ENCODE assay signal across 1 cellular context in the genomic region with DNA sequence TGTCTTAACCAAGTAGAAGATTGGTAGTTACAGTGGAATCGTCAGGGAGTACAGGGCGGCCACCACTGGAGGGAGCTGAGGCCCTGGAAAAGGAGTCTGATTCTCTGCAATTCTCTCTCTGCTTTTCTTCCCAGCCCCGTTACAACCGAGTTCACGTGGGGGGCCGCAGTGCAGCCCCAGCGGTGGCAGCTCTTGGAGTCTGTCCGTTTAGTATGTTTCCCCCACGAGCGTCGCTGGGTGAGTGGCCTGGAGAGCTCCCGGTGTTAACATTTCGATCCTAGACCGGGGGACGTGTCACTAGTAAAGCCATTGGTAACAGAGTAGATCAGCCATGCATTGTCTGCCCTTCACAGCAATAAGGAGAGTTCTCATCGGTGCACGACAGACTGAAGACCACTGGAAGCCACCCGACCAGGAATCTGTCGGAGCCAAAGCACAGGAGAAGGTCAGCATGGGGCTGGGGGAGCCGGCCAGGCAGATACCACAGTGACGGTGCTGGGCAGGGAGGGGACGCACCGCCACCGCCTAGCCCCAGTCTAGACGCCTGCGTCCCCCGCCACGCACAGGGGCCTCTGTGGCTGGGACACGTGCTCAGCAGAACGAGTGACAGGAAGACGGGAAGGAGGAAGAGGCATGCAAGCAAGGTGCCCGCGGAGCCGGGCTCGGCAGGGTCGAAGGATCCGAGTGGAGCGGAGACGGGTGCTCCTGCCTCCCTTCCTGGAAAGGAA.
TF ChIP-seq lines count a peak whose summit lies in the region.

No MANE protein-coding gene starts in this region.

TF ChIP-seq in HepG2, 621 proteins besides CTCF, POLR2A, EP300 and RAD21 (continued from another document and continues in another):
- no peak for TF ChIP-seq CEBPB (IDR thresholded peaks at IDR 0.05; ENCODE audit: borderline replicate concordance, low read depth, low read length)
- no peak for TF ChIP-seq THYN1 (CRISPR knock-in tag; IDR thresholded peaks at IDR 0.05; ENCODE audit: borderline replicate concordance, low read depth)
- TF ChIP-seq ATF1 (CRISPR knock-in tag; IDR thresholded peaks at IDR 0.05), result no peak
- TF ChIP-seq JARID2 (CRISPR knock-in tag; IDR thresholded peaks at IDR 0.05; ENCODE audit: insufficient replicate concordance), result no peak
- TF ChIP-seq ZNF660 (CRISPR knock-in tag; IDR thresholded peaks at IDR 0.05; ENCODE audit: borderline replicate concordance, low read depth), result no peak
- TF ChIP-seq MTERF4 (CRISPR knock-in tag; IDR thresholded peaks at IDR 0.05), result no peak
- TF ChIP-seq, protein P1, sequence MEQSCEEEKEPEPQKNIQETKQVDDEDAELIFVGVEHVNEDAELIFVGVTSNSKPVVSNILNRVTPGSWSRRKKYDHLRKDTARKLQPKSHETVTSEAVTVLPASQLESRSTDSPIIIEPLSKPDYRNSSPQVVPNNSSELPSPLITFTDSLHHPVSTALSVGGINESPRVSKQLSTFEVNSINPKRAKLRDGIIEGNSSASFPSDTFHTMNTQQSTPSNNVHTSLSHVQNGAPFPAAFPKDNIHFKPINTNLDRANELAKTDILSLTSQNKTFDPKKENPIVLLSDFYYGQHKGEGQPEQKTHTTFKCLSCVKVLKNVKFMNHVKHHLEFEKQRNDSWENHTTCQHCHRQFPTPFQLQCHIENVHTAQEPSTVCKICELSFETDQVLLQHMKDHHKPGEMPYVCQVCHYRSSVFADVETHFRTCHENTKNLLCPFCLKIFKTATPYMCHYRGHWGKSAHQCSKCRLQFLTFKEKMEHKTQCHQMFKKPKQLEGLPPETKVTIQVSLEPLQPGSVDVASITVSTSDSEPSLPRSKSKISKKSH (CRISPR knock-in tag; IDR thresholded peaks at IDR 0.05; ENCODE audit: borderline replicate concordance), result no peak
- TF ChIP-seq BCL6 (CRISPR knock-in tag; IDR thresholded peaks at IDR 0.05), result no peak
- TF ChIP-seq ZNF431 (CRISPR knock-in tag; IDR thresholded peaks at IDR 0.05; ENCODE audit: borderline replicate concordance, low read depth), result no peak
- TF ChIP-seq MYNN (CRISPR knock-in tag; IDR thresholded peaks at IDR 0.05; ENCODE audit: low read depth), result no peak
- no peak for TF ChIP-seq ZNF331 (CRISPR knock-in tag; IDR thresholded peaks at IDR 0.05)
- no peak for TF ChIP-seq ZNF775 (CRISPR knock-in tag; IDR thresholded peaks at IDR 0.05; ENCODE audit: borderline replicate concordance)
- no peak for TF ChIP-seq MIER2 (CRISPR knock-in tag; IDR thresholded peaks at IDR 0.05)
- TF ChIP-seq, protein P2, sequence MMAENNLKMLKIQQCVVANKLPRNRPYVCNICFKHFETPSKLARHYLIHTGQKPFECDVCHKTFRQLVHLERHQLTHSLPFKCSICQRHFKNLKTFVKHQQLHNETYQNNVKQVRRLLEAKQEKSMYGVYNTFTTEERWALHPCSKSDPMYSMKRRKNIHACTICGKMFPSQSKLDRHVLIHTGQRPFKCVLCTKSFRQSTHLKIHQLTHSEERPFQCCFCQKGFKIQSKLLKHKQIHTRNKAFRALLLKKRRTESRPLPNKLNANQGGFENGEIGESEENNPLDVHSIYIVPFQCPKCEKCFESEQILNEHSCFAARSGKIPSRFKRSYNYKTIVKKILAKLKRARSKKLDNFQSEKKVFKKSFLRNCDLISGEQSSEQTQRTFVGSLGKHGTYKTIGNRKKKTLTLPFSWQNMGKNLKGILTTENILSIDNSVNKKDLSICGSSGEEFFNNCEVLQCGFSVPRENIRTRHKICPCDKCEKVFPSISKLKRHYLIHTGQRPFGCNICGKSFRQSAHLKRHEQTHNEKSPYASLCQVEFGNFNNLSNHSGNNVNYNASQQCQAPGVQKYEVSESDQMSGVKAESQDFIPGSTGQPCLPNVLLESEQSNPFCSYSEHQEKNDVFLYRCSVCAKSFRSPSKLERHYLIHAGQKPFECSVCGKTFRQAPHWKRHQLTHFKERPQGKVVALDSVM (CRISPR knock-in tag; IDR thresholded peaks at IDR 0.05), result no peak
- no peak for TF ChIP-seq ZNF792 (CRISPR knock-in tag; IDR thresholded peaks at IDR 0.05)
- TF ChIP-seq, protein P3, sequence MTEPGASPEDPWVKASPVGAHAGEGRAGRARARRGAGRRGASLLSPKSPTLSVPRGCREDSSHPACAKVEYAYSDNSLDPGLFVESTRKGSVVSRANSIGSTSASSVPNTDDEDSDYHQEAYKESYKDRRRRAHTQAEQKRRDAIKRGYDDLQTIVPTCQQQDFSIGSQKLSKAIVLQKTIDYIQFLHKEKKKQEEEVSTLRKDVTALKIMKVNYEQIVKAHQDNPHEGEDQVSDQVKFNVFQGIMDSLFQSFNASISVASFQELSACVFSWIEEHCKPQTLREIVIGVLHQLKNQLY (CRISPR knock-in tag; IDR thresholded peaks at IDR 0.05), result no peak
- no peak for TF ChIP-seq ZSCAN25 (CRISPR knock-in tag; IDR thresholded peaks at IDR 0.05)
- TF ChIP-seq KLF11 (CRISPR knock-in tag; IDR thresholded peaks at IDR 0.05), result no peak
- TF ChIP-seq HNF4A (CRISPR knock-in tag; IDR thresholded peaks at IDR 0.05), result no peak
- TF ChIP-seq KMT2A (CRISPR knock-in tag; IDR thresholded peaks at IDR 0.05), result no peak
- no peak for TF ChIP-seq ZNF138 (CRISPR knock-in tag; IDR thresholded peaks at IDR 0.05; ENCODE audit: low read depth)
- TF ChIP-seq RARA (CRISPR knock-in tag; IDR thresholded peaks at IDR 0.05), result 0 out of 2 replicates have a peak, but pooled peaks have one; percentile 4
- no peak for TF ChIP-seq EHMT2 (IDR thresholded peaks at IDR 0.05; ENCODE audit: borderline replicate concordance, low read depth, low read length)
- TF ChIP-seq ZNF530 (CRISPR knock-in tag; IDR thresholded peaks at IDR 0.05; ENCODE audit: low read depth), result no peak
- no peak for TF ChIP-seq TP53 (CRISPR knock-in tag; conservative IDR thresholded peaks at IDR 0.05)
- TF ChIP-seq ZNF691 (CRISPR knock-in tag; IDR thresholded peaks at IDR 0.05; ENCODE audit: borderline replicate concordance, low read depth), result no peak
- no peak for TF ChIP-seq ZFY (CRISPR knock-in tag; IDR thresholded peaks at IDR 0.05)
- TF ChIP-seq, protein P4, sequence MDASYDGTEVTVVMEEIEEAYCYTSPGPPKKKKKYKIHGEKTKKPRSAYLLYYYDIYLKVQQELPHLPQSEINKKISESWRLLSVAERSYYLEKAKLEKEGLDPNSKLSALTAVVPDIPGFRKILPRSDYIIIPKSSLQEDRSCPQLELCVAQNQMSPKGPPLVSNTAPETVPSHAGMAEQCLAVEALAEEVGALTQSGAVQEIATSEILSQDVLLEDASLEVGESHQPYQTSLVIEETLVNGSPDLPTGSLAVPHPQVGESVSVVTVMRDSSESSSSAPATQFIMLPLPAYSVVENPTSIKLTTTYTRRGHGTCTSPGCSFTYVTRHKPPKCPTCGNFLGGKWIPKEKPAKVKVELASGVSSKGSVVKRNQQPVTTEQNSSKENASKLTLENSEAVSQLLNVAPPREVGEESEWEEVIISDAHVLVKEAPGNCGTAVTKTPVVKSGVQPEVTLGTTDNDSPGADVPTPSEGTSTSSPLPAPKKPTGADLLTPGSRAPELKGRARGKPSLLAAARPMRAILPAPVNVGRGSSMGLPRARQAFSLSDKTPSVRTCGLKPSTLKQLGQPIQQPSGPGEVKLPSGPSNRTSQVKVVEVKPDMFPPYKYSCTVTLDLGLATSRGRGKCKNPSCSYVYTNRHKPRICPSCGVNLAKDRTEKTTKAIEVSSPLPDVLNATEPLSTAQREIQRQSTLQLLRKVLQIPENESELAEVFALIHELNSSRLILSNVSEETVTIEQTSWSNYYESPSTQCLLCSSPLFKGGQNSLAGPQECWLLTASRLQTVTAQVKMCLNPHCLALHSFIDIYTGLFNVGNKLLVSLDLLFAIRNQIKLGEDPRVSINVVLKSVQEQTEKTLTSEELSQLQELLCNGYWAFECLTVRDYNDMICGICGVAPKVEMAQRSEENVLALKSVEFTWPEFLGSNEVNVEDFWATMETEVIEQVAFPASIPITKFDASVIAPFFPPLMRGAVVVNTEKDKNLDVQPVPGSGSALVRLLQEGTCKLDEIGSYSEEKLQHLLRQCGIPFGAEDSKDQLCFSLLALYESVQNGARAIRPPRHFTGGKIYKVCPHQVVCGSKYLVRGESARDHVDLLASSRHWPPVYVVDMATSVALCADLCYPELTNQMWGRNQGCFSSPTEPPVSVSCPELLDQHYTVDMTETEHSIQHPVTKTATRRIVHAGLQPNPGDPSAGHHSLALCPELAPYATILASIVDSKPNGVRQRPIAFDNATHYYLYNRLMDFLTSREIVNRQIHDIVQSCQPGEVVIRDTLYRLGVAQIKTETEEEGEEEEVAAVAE (CRISPR knock-in tag; IDR thresholded peaks at IDR 0.05; ENCODE audit: borderline replicate concordance), result no peak
- no peak for TF ChIP-seq KAT2B (IDR thresholded peaks at IDR 0.05; ENCODE audit: borderline replicate concordance, low read depth, low read length)
- no peak for TF ChIP-seq ZNF205 (CRISPR knock-in tag; IDR thresholded peaks at IDR 0.05)
- TF ChIP-seq JUND (CRISPR knock-in tag; IDR thresholded peaks at IDR 0.05), result no peak
- TF ChIP-seq ZBTB49 (CRISPR knock-in tag; IDR thresholded peaks at IDR 0.05; ENCODE audit: borderline replicate concordance), result no peak
- no peak for TF ChIP-seq ZNF549 (CRISPR knock-in tag; IDR thresholded peaks at IDR 0.05)
- TF ChIP-seq, protein P5, sequence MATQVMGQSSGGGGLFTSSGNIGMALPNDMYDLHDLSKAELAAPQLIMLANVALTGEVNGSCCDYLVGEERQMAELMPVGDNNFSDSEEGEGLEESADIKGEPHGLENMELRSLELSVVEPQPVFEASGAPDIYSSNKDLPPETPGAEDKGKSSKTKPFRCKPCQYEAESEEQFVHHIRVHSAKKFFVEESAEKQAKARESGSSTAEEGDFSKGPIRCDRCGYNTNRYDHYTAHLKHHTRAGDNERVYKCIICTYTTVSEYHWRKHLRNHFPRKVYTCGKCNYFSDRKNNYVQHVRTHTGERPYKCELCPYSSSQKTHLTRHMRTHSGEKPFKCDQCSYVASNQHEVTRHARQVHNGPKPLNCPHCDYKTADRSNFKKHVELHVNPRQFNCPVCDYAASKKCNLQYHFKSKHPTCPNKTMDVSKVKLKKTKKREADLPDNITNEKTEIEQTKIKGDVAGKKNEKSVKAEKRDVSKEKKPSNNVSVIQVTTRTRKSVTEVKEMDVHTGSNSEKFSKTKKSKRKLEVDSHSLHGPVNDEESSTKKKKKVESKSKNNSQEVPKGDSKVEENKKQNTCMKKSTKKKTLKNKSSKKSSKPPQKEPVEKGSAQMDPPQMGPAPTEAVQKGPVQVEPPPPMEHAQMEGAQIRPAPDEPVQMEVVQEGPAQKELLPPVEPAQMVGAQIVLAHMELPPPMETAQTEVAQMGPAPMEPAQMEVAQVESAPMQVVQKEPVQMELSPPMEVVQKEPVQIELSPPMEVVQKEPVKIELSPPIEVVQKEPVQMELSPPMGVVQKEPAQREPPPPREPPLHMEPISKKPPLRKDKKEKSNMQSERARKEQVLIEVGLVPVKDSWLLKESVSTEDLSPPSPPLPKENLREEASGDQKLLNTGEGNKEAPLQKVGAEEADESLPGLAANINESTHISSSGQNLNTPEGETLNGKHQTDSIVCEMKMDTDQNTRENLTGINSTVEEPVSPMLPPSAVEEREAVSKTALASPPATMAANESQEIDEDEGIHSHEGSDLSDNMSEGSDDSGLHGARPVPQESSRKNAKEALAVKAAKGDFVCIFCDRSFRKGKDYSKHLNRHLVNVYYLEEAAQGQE (IDR thresholded peaks at IDR 0.05; ENCODE audit: borderline replicate concordance in 1 of 2, low read depth in 1 of 2, low read length in 2 of 2), result no peak
- no peak for TF ChIP-seq KLF12 (CRISPR knock-in tag; IDR thresholded peaks at IDR 0.05; ENCODE audit: borderline replicate concordance)
- TF ChIP-seq ZBTB42 (CRISPR knock-in tag; IDR thresholded peaks at IDR 0.05), result no peak
- TF ChIP-seq ZSCAN20 (CRISPR knock-in tag; IDR thresholded peaks at IDR 0.05; ENCODE audit: borderline replicate concordance), result no peak
- TF ChIP-seq ZNF17 (CRISPR knock-in tag; IDR thresholded peaks at IDR 0.05), result no peak
- TF ChIP-seq ZNF235 (CRISPR knock-in tag; IDR thresholded peaks at IDR 0.05; ENCODE audit: borderline replicate concordance), result no peak
- TF ChIP-seq SRSF1 (optimal IDR thresholded peaks at IDR 0.05; ENCODE audit: low read depth, low read length), result no peak
- TF ChIP-seq, protein P6, sequence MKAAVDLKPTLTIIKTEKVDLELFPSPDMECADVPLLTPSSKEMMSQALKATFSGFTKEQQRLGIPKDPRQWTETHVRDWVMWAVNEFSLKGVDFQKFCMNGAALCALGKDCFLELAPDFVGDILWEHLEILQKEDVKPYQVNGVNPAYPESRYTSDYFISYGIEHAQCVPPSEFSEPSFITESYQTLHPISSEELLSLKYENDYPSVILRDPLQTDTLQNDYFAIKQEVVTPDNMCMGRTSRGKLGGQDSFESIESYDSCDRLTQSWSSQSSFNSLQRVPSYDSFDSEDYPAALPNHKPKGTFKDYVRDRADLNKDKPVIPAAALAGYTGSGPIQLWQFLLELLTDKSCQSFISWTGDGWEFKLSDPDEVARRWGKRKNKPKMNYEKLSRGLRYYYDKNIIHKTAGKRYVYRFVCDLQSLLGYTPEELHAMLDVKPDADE (CRISPR knock-in tag; IDR thresholded peaks at IDR 0.05), result 0 out of 2 replicates have a peak, but pooled peaks have one; percentile 0
- TF ChIP-seq MED1 (CRISPR knock-in tag; IDR thresholded peaks at IDR 0.05), result 0 out of 2 replicates have a peak, but pooled peaks have one; percentile 21
- TF ChIP-seq ARNT (IDR thresholded peaks at IDR 0.05), result no peak
